Comparison of ENCODE assay signal across 1 cellular context in genomic region chr3:42736081-42736480, GRCh38.
A peak's percentile ranks its signal among the peaks of the same experiment; 100 is the strongest.
TF ChIP-seq lines count a peak whose summit lies in the region.

No MANE protein-coding gene starts in this region.

TF ChIP-seq in GM23338, 12 proteins besides CTCF, POLR2A, EP300 and RAD21 (continued from another document):
- peak; percentile 54; the same call in 1 of the 2 replicates for TF ChIP-seq ZNF462 (CRISPR knock-in tag; IDR thresholded peaks at IDR 0.05)
- TF ChIP-seq NANOG (IDR thresholded peaks at IDR 0.05; ENCODE audit: borderline replicate concordance), result no peak
- no peak for TF ChIP-seq REST (IDR thresholded peaks at IDR 0.05; ENCODE audit: unreplicated experiment)
